In genomic region chr7:139242741-139243281, GRCh38 we compare ENCODE assay signal across 1 cellular context.
TF ChIP-seq lines count a peak whose summit lies in the region.

No MANE protein-coding gene starts in this region.

TF ChIP-seq in WTC11, 78 proteins besides CTCF, POLR2A, EP300 and RAD21 (continued from another document):
- TF ChIP-seq CBFB (CRISPR knock-in tag; IDR thresholded peaks at IDR 0.05; ENCODE audit: low read depth) (no peak), NR1H2 (CRISPR knock-in tag; IDR thresholded peaks at IDR 0.05) (no peak), ZNF121 (CRISPR knock-in tag; IDR thresholded peaks at IDR 0.05) (no peak), NFE2L1 (CRISPR knock-in tag; IDR thresholded peaks at IDR 0.05) (no peak), JUN (CRISPR knock-in tag; IDR thresholded peaks at IDR 0.05) (no peak), E2F1 (CRISPR knock-in tag; IDR thresholded peaks at IDR 0.05) (no peak), TP53 (CRISPR knock-in tag; IDR thresholded peaks at IDR 0.05) (no peak), ZBTB43 (CRISPR knock-in tag; IDR thresholded peaks at IDR 0.05) (no peak), GTF2I (CRISPR knock-in tag; conservative IDR thresholded peaks at IDR 0.05) (no peak), ZNF138 (CRISPR knock-in tag; conservative IDR thresholded peaks at IDR 0.05) (no peak), NFATC4 (CRISPR knock-in tag; IDR thresholded peaks at IDR 0.05) (no peak), ZNF232 (CRISPR knock-in tag; IDR thresholded peaks at IDR 0.05) (no peak)
